Comparison of ENCODE assay signal across 11 cellular contexts in the genomic region with DNA sequence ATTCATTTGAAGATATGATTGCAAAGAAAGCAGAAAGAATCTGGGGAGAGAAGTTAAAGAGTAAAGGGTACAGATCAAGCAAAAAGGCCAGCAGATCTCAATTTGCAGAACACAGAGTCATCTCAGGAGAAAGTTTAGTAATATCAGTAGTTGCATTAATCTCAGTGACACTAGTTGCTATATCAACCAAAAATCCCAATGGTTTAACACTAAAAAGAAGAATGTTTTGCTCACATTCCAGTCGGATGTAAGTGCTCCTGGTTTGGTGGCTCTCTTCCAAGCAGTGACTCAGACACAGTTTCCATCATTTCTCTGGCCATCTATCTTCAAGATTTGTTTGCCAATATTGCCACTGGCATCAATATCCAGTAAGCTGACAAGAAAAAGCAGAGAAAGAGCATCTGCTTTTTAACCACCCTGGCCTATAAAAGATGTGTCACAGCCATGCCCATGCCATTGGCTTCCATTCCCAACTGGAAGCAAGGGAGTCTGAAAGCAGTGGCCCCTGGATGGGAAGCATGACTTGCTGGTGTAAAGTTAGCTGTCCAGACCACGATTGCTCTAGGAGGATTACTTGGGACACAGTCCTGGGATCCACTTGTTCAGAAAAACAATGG. TPM values are rescaled to one million over a fixed set of nuclear protein-coding genes. Genes with fewer than 3 reads are reported as not detected.
DNase-seq lines count a peak whose midpoint lies in the region; ATAC-seq and TF ChIP-seq lines count a peak whose summit lies in the region.
"Had no signal": no experiment of that assay in that cellular context is flagged by ENCODE, and none has a peak within 500 bp of the region (broad histone marks: within the 10 kb centered on the region; RNA-seq: fewer than 3 reads in every experiment).

No MANE protein-coding gene starts in this region.

- no peak overlapping the region for H3K27ac ChIP-seq in brain microvascular endothelial cell
- H3K27ac ChIP-seq in uterus, result no peak overlapping the region
- H3K27ac ChIP-seq: pancreas, tibial artery had no signal

- ATAC-seq in GM19397 (IDR thresholded peaks at IDR 0.05; ENCODE audit: unreplicated experiment) (peak; percentile 59), HG03097 (IDR thresholded peaks at IDR 0.05; ENCODE audit: low FRiP score, unreplicated experiment) (peak; percentile 57)
- ATAC-seq: pancreas had no signal

- TF ChIP-seq CTCF in brain microvascular endothelial cell (IDR thresholded peaks at IDR 0.05; ENCODE audit: low read depth, low read length, missing control alignments) (no peak), BE2C (IDR thresholded peaks at IDR 0.05; ENCODE audit: low read depth, low read length) (no peak), uterus (IDR thresholded peaks at IDR 0.05) (no peak)

- H3K4me1 ChIP-seq in BE2C, result no peaks in the 10 kb centered on the region
- H3K4me1 ChIP-seq in uterus, result no peaks in the 10 kb centered on the region
- H3K4me1 ChIP-seq: pancreas, tibial artery had no signal

- intact Hi-C loops in uterus (cut with DNase I; ENCODE audit: low total_unique reads), result no loop called here

- no peaks in the 10 kb centered on the region for H3K9me3 ChIP-seq in BE2C
- no peaks in the 10 kb centered on the region for H3K9me3 ChIP-seq in uterus
- H3K9me3 ChIP-seq: pancreas, tibial artery had no signal

- H3K36me3 ChIP-seq in brain microvascular endothelial cell (replicated peaks) (no peaks in the 10 kb centered on the region), BE2C (no peaks in the 10 kb centered on the region), uterus (no peaks in the 10 kb centered on the region)
- H3K36me3 ChIP-seq: pancreas, tibial artery had no signal

- H3K27me3 ChIP-seq in brain microvascular endothelial cell (replicated peaks), result no peaks in the 10 kb centered on the region
- no peaks in the 10 kb centered on the region for H3K27me3 ChIP-seq in BE2C
- H3K27me3 ChIP-seq in uterus, result no peaks in the 10 kb centered on the region
- H3K27me3 ChIP-seq: pancreas, tibial artery had no signal

- TF ChIP-seq POLR2A in uterus (IDR thresholded peaks at IDR 0.05), result no peak

- H3K4me3 ChIP-seq in brain microvascular endothelial cell (ENCODE audit: low read depth, low read length) (no peak overlapping the region), BE2C (ENCODE audit: low read depth, low read length) (no peak overlapping the region), uterus (no peak overlapping the region)
- H3K4me3 ChIP-seq: pancreas, tibial artery had no signal

- DNase-seq in Daoy (ENCODE audit: low read depth), result peak; percentile 65
- DNase-seq in brain microvascular endothelial cell, result peak; percentile 62
- no peak for DNase-seq in occipital lobe (lab: John Stamatoyannopoulos, UW)
- DNase-seq in BE2C, result no peak
- DNase-seq in NCI-H510A treated with DMSO at 0.1 percent for 48 hours (lab: John Stamatoyannopoulos, UW), result no peak
- DNase-seq in uterus, result no peak
- DNase-seq: NCI-H1092 treated with DMSO at 0.1 percent for 48 hours, pancreas, tibial artery had no signal

- in situ Hi-C loops in brain microvascular endothelial cell (cut with HindIII; ENCODE audit: low pct_ligation_motif_present, low sequenced_read_pairs), result no loop called here

RNA-seq across cellular contexts. Expression of a gene that starts 45.5 kb away (rescaled TPM):
- total RNA-seq in Daoy (2014; rRNA removed; shearing (Covaris generic)), result 3.9 and 5.3 TPM in 2 replicates
- 23.4 TPM for total RNA-seq in occipital lobe
- not detected for polyA plus RNA-seq in BE2C (2012; ENCODE audit: insufficient read depth, insufficient read length, low read depth)
- total RNA-seq in uterus, result 1 to 10 TPM in 1 of 4 donors, under 1 TPM in 1, not detected in 2; 0.55 to 4.1 TPM

RNA-seq across cellular contexts. Expression of a gene that starts 49.3 kb away (rescaled TPM):
- total RNA-seq in Daoy (2014; rRNA removed; shearing (Covaris generic)), result 0.57 and 0.80 TPM in 2 replicates
- 112 TPM for total RNA-seq in occipital lobe
- 1.2 TPM for polyA plus RNA-seq in BE2C (2012; ENCODE audit: insufficient read depth, insufficient read length, low read depth)
- total RNA-seq in uterus, result 1 to 10 TPM in 3 of 4 donors, not detected in 1; 2.7 to 8.8 (median 5.6) TPM

Comparison
In these comparisons a context has a peak if more than half of its experiments do, and no peak if none do; other contexts are left out.
1. DNase-seq: peak in Daoy (single experiment) and brain microvascular endothelial cell (single experiment); none in occipital lobe (single experiment), BE2C (single experiment), NCI-H510A treated with DMSO at 0.1 percent for 48 hours (single experiment) and uterus (0 of 2).
2. RNA of a gene that starts 49.3 kb away (total RNA-seq): 112 TPM in occipital lobe (single experiment); 2.7 to 8.8 TPM in uterus and 0.57 to 0.80 TPM in Daoy; every median in the first group is over 10 times any median in the second.